19 cellular contexts compared by ENCODE assay signal in genomic region chr3:27573780-27574437, GRCh38.
DNase-seq lines count a peak whose midpoint lies in the region; ATAC-seq, FAIRE-seq and TF ChIP-seq lines count a peak whose summit lies in the region.
"Had no signal": no experiment of that assay in that cellular context is flagged by ENCODE, and none has a peak within 500 bp of the region (broad histone marks: within the 10 kb centered on the region; RNA-seq: fewer than 3 reads in every experiment).

No MANE protein-coding gene starts in this region.

- no peaks in the 10 kb centered on the region for H3K9me3 Mint-ChIP-seq in chondrocyte (ENCODE audit: low read depth)
- H3K9me3 Mint-ChIP-seq: H9 had no signal

- H3K27ac Mint-ChIP-seq in chondrocyte (ENCODE audit: unreplicated experiment): no peak overlapping the region
- H3K27ac Mint-ChIP-seq: CD4-positive, CD25-positive, alpha-beta regulatory T cell; H9 had no signal

- no peak overlapping the region for H3K4me3 Mint-ChIP-seq in chondrocyte (ENCODE audit: unreplicated experiment)
- H3K4me3 Mint-ChIP-seq: CD4-positive, CD25-positive, alpha-beta regulatory T cell; H9 had no signal

- no peak overlapping the region for H3K4me3 ChIP-seq in A549
- no peak overlapping the region for H3K4me3 ChIP-seq in GM23248
- H3K4me3 ChIP-seq in fibroblast of mammary gland (ENCODE audit: control insufficient read depth, low read depth, low read length): no peak overlapping the region
- H3K4me3 ChIP-seq in spleen: no peak overlapping the region
- H3K4me3 ChIP-seq: SJSA1 had no signal

- no peaks in the 10 kb centered on the region for H3K36me3 Mint-ChIP-seq in chondrocyte (ENCODE audit: low read depth)
- H3K36me3 Mint-ChIP-seq: CD4-positive, CD25-positive, alpha-beta regulatory T cell had no signal

- peaks cover 10% of the 10 kb centered on the region for H3K4me1 ChIP-seq in A549
- H3K4me1 ChIP-seq in GM23248 (ENCODE audit: insufficient read depth): peaks cover 21% of the 10 kb centered on the region
- no peaks in the 10 kb centered on the region for H3K4me1 ChIP-seq in spleen
- H3K4me1 ChIP-seq: SJSA1 had no signal

- H3K27ac ChIP-seq in A549 (peak overlapping the region in 1 of 2 experiments; percentile 26; a peak in 2 of 6 replicates), GM23248 (no peak overlapping the region), spleen (no peak overlapping the region)
- H3K27ac ChIP-seq: SJSA1 had no signal

- no peaks in the 10 kb centered on the region for H3K27me3 Mint-ChIP-seq in chondrocyte (ENCODE audit: low read depth)

- H3K79me2 ChIP-seq in GM23248 (ENCODE audit: insufficient read depth): no peaks in the 10 kb centered on the region

- no peak overlapping the region for H2AFZ ChIP-seq in GM23248

- no peaks in the 10 kb centered on the region for H3K9me2 ChIP-seq in GM23248 (ENCODE audit: insufficient read depth)

- TF ChIP-seq POLR2A in A549 (IDR thresholded peaks at IDR 0.05; ENCODE audit: low read length) (no peak), spleen (IDR thresholded peaks at IDR 0.05) (no peak)

- H3K9ac ChIP-seq in GM23248: no peak overlapping the region

- no peaks in the 10 kb centered on the region for H4K20me1 ChIP-seq in GM23248 (ENCODE audit: insufficient read depth)

- no peak for TF ChIP-seq CTCF in A549 (IDR thresholded peaks at IDR 0.05)
- no peak for TF ChIP-seq CTCF in fibroblast of mammary gland (conservative IDR thresholded peaks at IDR 0.05; ENCODE audit: control insufficient read depth, insufficient read depth, low read depth, low read length)
- TF ChIP-seq CTCF in chondrocyte (IDR thresholded peaks at IDR 0.05): no peak
- TF ChIP-seq CTCF in spleen (IDR thresholded peaks at IDR 0.05 in 8 of 11, conservative IDR thresholded peaks at IDR 0.05 in 3 of 11): no peak

- POLR2A ChIA-PET in A549 (lab: Yijun Ruan, JAX): interaction anchor here (0.7 kb wide), 1 partner anchor 9 kb away, joined by 3 read pairs; no protein-coding TSS in a partner anchor

- WGBS in A549 (ENCODE audit: missing lambda C conversion rate): 56% methylated on average over 5 of the region's 5 CpGs
- WGBS in GM23248 (ENCODE audit: low coverage in 1 of 2, low lambda C conversion rate in 2 of 2, missing lambda C conversion rate in 2 of 2), 2 experiments: 41 to 46% methylated on average over 5 of the region's 5 CpGs
- WGBS in spleen, 5 donors: 79 to 95% (median 90%) methylated on average over 5 of the region's 5 CpGs

- no peaks in the 10 kb centered on the region for H3K36me3 ChIP-seq in GM23248 (ENCODE audit: low read depth)
- H3K36me3 ChIP-seq in spleen: no peaks in the 10 kb centered on the region
- H3K36me3 ChIP-seq: SJSA1 had no signal

- no peak for TF ChIP-seq RAD21 in A549 (conservative IDR thresholded peaks at IDR 0.05 in 1 of 2, IDR thresholded peaks at IDR 0.05 in 1 of 2)

- no peak for FAIRE-seq in A549 (lab: Jason Lieb, UNC)
- FAIRE-seq: A204.1 had no signal

- in situ Hi-C loops in GM23248 (cut with MboI): no loop called here

- CTCF ChIA-PET in A549 (lab: Yijun Ruan, JAX): interaction anchor here (0.6 to 1.7 kb wide), 2 partner anchors 19 to 86 kb away, joined by 3 to 4 read pairs; no protein-coding TSS in a partner anchor

- DNase-seq in A549 (ENCODE audit: low read depth in 1 of 2, low spot score in 1 of 2): peak in 1 of 2 experiments; percentile 29
- DNase-seq in GM23248: peak; percentile 63
- DNase-seq in NCI-H226: peak; percentile 55
- DNase-seq in fibroblast of mammary gland (ENCODE audit: low read depth): peak; percentile 31
- no peak for DNase-seq in AG08396 (ENCODE audit: low spot score)
- DNase-seq in chondrocyte (ENCODE audit: low spot score): no peak
- DNase-seq in posterior vena cava (ENCODE audit: low spot score): no peak
- DNase-seq in spleen: no peak
- DNase-seq: CD4-positive, CD25-positive, alpha-beta regulatory T cell; DMS79; GF-D8; H9; NCI-H187 treated with DMSO at 0.1 percent for 48 hours; NCI-H524 treated with DMSO at 0.1 percent for 48 hours; NK-92 treated with Interleukin-12 subunit alpha and Interleukin-12 subunit beta, amount 100 ng/mL, for 24 hours; OCI-M1; SW 1271 had no signal

- no peaks in the 10 kb centered on the region for H3K9me3 ChIP-seq in A549
- H3K9me3 ChIP-seq in GM23248 (ENCODE audit: low read depth): no peaks in the 10 kb centered on the region
- H3K9me3 ChIP-seq in spleen: no peaks in the 10 kb centered on the region
- H3K9me3 ChIP-seq: SJSA1 had no signal

- intact Hi-C loops in posterior vena cava (cut with DNase I): no loop called here
- intact Hi-C loops in spleen (cut with DNase I; ENCODE audit: low total_unique reads): no loop called here

- peak overlapping the region; percentile 22; the same call in 1 of the 3 replicates for H3K4me2 ChIP-seq in A549
- H3K4me2 ChIP-seq in GM23248 (ENCODE audit: unreplicated experiment): no peak overlapping the region

- no peaks in the 10 kb centered on the region for H3K27me3 ChIP-seq in GM23248 (replicated peaks; ENCODE audit: insufficient read depth)
- H3K27me3 ChIP-seq in spleen (replicated peaks in 1 of 7): no peaks in the 10 kb centered on the region
- H3K27me3 ChIP-seq: SJSA1 had no signal

- no peaks in the 10 kb centered on the region for H3F3A ChIP-seq in GM23248 (ENCODE audit: insufficient read depth)

- TF ChIP-seq EP300 in A549 (IDR thresholded peaks at IDR 0.05): no peak

- peak; percentile 40 to 62; a peak in 3 of 6 replicates for ATAC-seq in A549

- peaks cover 32% of the 10 kb centered on the region for H3K4me1 Mint-ChIP-seq in chondrocyte (ENCODE audit: low read depth)
- H3K4me1 Mint-ChIP-seq: CD4-positive, CD25-positive, alpha-beta regulatory T cell had no signal

TF ChIP-seq in A549, 52 proteins besides CTCF, POLR2A, EP300 and RAD21:
- TF ChIP-seq CBX8 (IDR thresholded peaks at IDR 0.05): no peak
- TF ChIP-seq FOSL2 (IDR thresholded peaks at IDR 0.05): no peak
- TF ChIP-seq FOSL2 (CRISPR knock-in tag; IDR thresholded peaks at IDR 0.05): peak; percentile 55
- no peak for TF ChIP-seq TFCP2L1 (CRISPR knock-in tag; IDR thresholded peaks at IDR 0.05)
- TF ChIP-seq TP53 (CRISPR knock-in tag; IDR thresholded peaks at IDR 0.05): no peak
- TF ChIP-seq SREBF2 (IDR thresholded peaks at IDR 0.05): no peak
- no peak for TF ChIP-seq REST (IDR thresholded peaks at IDR 0.05)
- no peak for TF ChIP-seq ATOH8 (CRISPR knock-in tag; IDR thresholded peaks at IDR 0.05; ENCODE audit: low read depth)
- TF ChIP-seq FOSB (CRISPR knock-in tag; IDR thresholded peaks at IDR 0.05): no peak
- no peak for TF ChIP-seq PHF8 (IDR thresholded peaks at IDR 0.05; ENCODE audit: borderline replicate concordance, low read depth)
TF ChIP-seq in A549: peak in this region for 1.

Comparison
In these comparisons a context has a peak if more than half of its experiments do, and no peak if none do; other contexts are left out.
1. DNase-seq: peak in GM23248 (single experiment), NCI-H226 (single experiment) and fibroblast of mammary gland (single experiment); none in AG08396 (single experiment), chondrocyte (single experiment), posterior vena cava (single experiment) and spleen (single experiment).